ENCODE assay signal across 14 cellular contexts in the genomic region with DNA sequence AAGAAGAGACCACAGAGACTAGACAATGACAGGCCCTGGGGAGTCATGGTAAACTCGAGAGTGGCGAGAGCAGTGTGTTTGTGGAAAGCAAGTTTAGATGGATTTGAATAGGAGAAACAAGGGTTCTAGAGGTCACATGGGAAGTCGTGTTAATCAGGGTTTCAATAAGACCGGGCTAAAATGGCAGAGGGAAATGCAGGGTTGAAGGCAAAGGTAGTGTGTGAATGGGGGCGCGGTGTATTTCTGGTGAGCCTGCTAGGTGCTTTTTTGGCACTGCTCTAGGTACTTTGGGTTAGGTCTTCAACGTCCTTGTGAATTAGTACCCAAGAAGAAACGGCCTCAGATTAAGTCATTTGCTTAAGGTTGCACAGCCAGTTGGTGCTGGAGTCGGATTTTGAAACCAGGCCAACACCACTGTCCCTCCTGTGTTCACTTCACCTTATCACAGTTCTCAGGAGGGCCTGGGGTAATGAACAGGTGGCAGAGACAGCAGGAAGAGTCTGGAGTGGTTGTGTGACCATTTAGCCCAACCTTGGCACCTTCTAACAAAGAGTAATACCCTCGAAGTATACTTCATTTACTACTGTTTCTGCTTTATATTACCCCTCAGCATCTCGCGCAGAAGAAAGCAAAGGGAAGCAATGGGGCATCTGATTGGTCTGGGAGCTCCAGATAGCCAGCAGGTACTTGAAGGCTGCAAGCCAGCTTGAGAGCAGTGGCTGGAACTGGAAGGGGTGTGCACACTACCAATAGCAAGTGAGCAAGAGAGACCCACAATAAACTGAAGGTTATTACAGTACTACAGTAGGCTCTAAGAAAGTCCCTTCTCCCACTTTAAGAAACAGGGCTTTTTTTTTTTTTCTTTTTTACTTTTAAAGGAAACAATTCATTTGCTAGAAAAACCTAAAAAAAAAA. TPM values are rescaled to one million over a fixed set of nuclear protein-coding genes. Genes with fewer than 3 reads are reported as not detected.
DNase-seq lines count a peak whose midpoint lies in the region; ATAC-seq and TF ChIP-seq lines count a peak whose summit lies in the region.
"Had no signal": no experiment of that assay in that cellular context is flagged by ENCODE, and none has a peak within 500 bp of the region (broad histone marks: within the 10 kb centered on the region; RNA-seq: fewer than 3 reads in every experiment).

No MANE protein-coding gene starts in this region.

- H3K27me3 Mint-ChIP-seq in activated CD8-positive, alpha-beta T cell treated with anti-CD3 and anti-CD28 coated beads for 36 hours = no peaks in the 10 kb centered on the region
- H3K27me3 Mint-ChIP-seq in activated CD8-positive, alpha-beta T cell treated with anti-CD3 and anti-CD28 coated beads, Interleukin-2, amount 10 ng/mL, durations not matched to agents 7 days and 5 days (ENCODE audit: low read depth) = no peaks in the 10 kb centered on the region
- H3K27me3 Mint-ChIP-seq: stimulated activated naive B cell treated with anti-CD40 and anti-IgM and Interleukin-4, amounts not matched to agents 10 μg/mL and 1 μg/mL and 100 μg/mL, for 72 hours had no signal

- POLR2A ChIA-PET in activated CD8-positive, alpha-beta T cell treated with anti-CD3 and anti-CD28 coated beads for 36 hours (lab: Charles Lee) = no interaction called here
- POLR2A ChIA-PET in activated CD8-positive, alpha-beta T cell treated with anti-CD3 and anti-CD28 coated beads, Interleukin-2, amount 10 ng/mL, durations not matched to agents 7 days and 5 days (lab: Charles Lee) = no interaction called here

- H3K4me1 ChIP-seq in upper lobe of left lung = peaks cover 1 to 12% (median 5%) of the 10 kb centered on the region in 4 donors
- H3K4me1 ChIP-seq: prostate gland had no signal

- intact Hi-C loops in activated CD8-positive, alpha-beta T cell treated with anti-CD3 and anti-CD28 coated beads for 36 hours (cut with micrococcal nuclease) = no loop called here

- no peaks in the 10 kb centered on the region for H3K9me3 ChIP-seq in upper lobe of left lung
- H3K9me3 ChIP-seq: Peyer's patch, prostate gland had no signal

- peaks cover 2% of the 10 kb centered on the region for H3K36me3 Mint-ChIP-seq in activated CD8-positive, alpha-beta T cell treated with anti-CD3 and anti-CD28 coated beads for 36 hours (ENCODE audit: low read depth)
- H3K36me3 Mint-ChIP-seq in activated CD8-positive, alpha-beta T cell treated with anti-CD3 and anti-CD28 coated beads, Interleukin-2, amount 10 ng/mL, durations not matched to agents 7 days and 5 days (ENCODE audit: low read depth) = peaks cover 18% of the 10 kb centered on the region
- peaks cover 33% of the 10 kb centered on the region for H3K36me3 Mint-ChIP-seq in stimulated activated effector memory CD8-positive, alpha-beta T cell treated with anti-CD3 and anti-CD28 coated beads, Interleukin-12 subunit alpha, Interleukin-12 subunit beta, amount 100 ng/mL, for 72 hours
- H3K36me3 Mint-ChIP-seq: activated naive CD4-positive, alpha-beta T cell treated with anti-CD3 and anti-CD28 coated beads, Interleukin-2, amount 50 U/mL, for 72 hours had no signal

- H3K4me3 Mint-ChIP-seq in activated CD8-positive, alpha-beta T cell treated with anti-CD3 and anti-CD28 coated beads for 36 hours = no peak overlapping the region
- no peak overlapping the region for H3K4me3 Mint-ChIP-seq in activated CD8-positive, alpha-beta T cell treated with anti-CD3 and anti-CD28 coated beads, Interleukin-2, amount 10 ng/mL, durations not matched to agents 7 days and 5 days
- H3K4me3 Mint-ChIP-seq in stimulated activated effector memory CD8-positive, alpha-beta T cell treated with anti-CD3 and anti-CD28 coated beads, Interleukin-12 subunit alpha, Interleukin-12 subunit beta, amount 100 ng/mL, for 72 hours = no peak overlapping the region
- H3K4me3 Mint-ChIP-seq: stimulated activated naive B cell treated with anti-CD40 and anti-IgM and Interleukin-4, amounts not matched to agents 10 μg/mL and 1 μg/mL and 100 μg/mL, for 72 hours had no signal

- H3K27me3 ChIP-seq in upper lobe of left lung = no peaks in the 10 kb centered on the region
- H3K27me3 ChIP-seq: Peyer's patch had no signal

- no peak for ATAC-seq in activated CD8-positive, alpha-beta T cell treated with anti-CD3 and anti-CD28 coated beads for 36 hours
- no peak for ATAC-seq in activated CD8-positive, alpha-beta T cell treated with anti-CD3 and anti-CD28 coated beads, Interleukin-2, amount 10 ng/mL, durations not matched to agents 7 days and 5 days
- ATAC-seq in stimulated activated effector memory CD8-positive, alpha-beta T cell treated with anti-CD3 and anti-CD28 coated beads, Interleukin-12 subunit alpha, Interleukin-12 subunit beta, amount 100 ng/mL, for 72 hours = no peak
- no peak for ATAC-seq in upper lobe of left lung (ENCODE audit: low FRiP score in 2 of 2)
- ATAC-seq: activated naive CD4-positive, alpha-beta T cell treated with anti-CD3 and anti-CD28 coated beads, Interleukin-2, amount 50 U/mL, for 72 hours; stimulated activated naive B cell treated with anti-CD40 and anti-IgM and Interleukin-4, amounts not matched to agents 10 μg/mL and 1 μg/mL and 100 μg/mL, for 72 hours had no signal

- no peak for DNase-seq in activated CD8-positive, alpha-beta T cell treated with anti-CD3 and anti-CD28 coated beads for 36 hours
- no peak for DNase-seq in activated CD8-positive, alpha-beta T cell treated with anti-CD3 and anti-CD28 coated beads, Interleukin-2, amount 10 ng/mL, durations not matched to agents 7 days and 5 days
- DNase-seq in NCI-H510A treated with DMSO at 0.1 percent for 48 hours (lab: John Stamatoyannopoulos, UW) (peak; percentile 59), epithelial cell of esophagus (ENCODE audit: low read depth) (peak; percentile 26), putamen (ENCODE audit: low spot score) (no peak), upper lobe of left lung (no peak)
- no peak for DNase-seq in stimulated activated effector memory CD8-positive, alpha-beta T cell treated with anti-CD3 and anti-CD28 coated beads, Interleukin-12 subunit alpha, Interleukin-12 subunit beta, amount 100 ng/mL, for 72 hours (ENCODE audit: low spot score in 2 of 2)
- DNase-seq in stimulated activated CD4-positive, alpha-beta T cell treated with anti-CD3 and anti-CD28 coated beads, Interleukin-12 subunit alpha, Interleukin-12 subunit beta, amount 100 ng/mL, for 4 hours = no peak
- DNase-seq: midbrain; Peyer's patch; stimulated activated CD4-positive, alpha-beta T cell treated with anti-CD3 and anti-CD28 coated beads, Interleukin-2, amount 100 ng/mL, for 24 hours; stimulated activated naive B cell treated with anti-CD40 and anti-IgM and Interleukin-4, amounts not matched to agents 10 μg/mL and 1 μg/mL and 100 μg/mL, for 72 hours had no signal

- CTCF ChIA-PET in activated CD8-positive, alpha-beta T cell treated with anti-CD3 and anti-CD28 coated beads for 36 hours (lab: Charles Lee) = no interaction called here
- CTCF ChIA-PET in activated CD8-positive, alpha-beta T cell treated with anti-CD3 and anti-CD28 coated beads, Interleukin-2, amount 10 ng/mL, durations not matched to agents 7 days and 5 days (lab: Charles Lee) = interaction anchor here (2.1 to 10.6 kb wide), 2 partner anchors 150 to 189 kb away, joined by 5 to 81 read pairs; no protein-coding TSS in a partner anchor

- WGBS in upper lobe of left lung, 2 donors = 69 to 74% methylated on average over 12 of the region's 12 CpGs

- peak overlapping the region; percentile 44 for H3K27ac Mint-ChIP-seq in activated CD8-positive, alpha-beta T cell treated with anti-CD3 and anti-CD28 coated beads for 36 hours
- no peak overlapping the region for H3K27ac Mint-ChIP-seq in activated CD8-positive, alpha-beta T cell treated with anti-CD3 and anti-CD28 coated beads, Interleukin-2, amount 10 ng/mL, durations not matched to agents 7 days and 5 days
- peak overlapping the region; percentile 1 for H3K27ac Mint-ChIP-seq in stimulated activated effector memory CD8-positive, alpha-beta T cell treated with anti-CD3 and anti-CD28 coated beads, Interleukin-12 subunit alpha, Interleukin-12 subunit beta, amount 100 ng/mL, for 72 hours
- H3K27ac Mint-ChIP-seq: activated naive CD4-positive, alpha-beta T cell treated with anti-CD3 and anti-CD28 coated beads, Interleukin-2, amount 50 U/mL, for 72 hours; stimulated activated naive B cell treated with anti-CD40 and anti-IgM and Interleukin-4, amounts not matched to agents 10 μg/mL and 1 μg/mL and 100 μg/mL, for 72 hours had no signal

- no peak overlapping the region for H3K4me3 ChIP-seq in epithelial cell of esophagus (ENCODE audit: low read length)
- H3K4me3 ChIP-seq in upper lobe of left lung = no peak overlapping the region
- H3K4me3 ChIP-seq: Peyer's patch, prostate gland had no signal

- no peak for TF ChIP-seq POLR2A in upper lobe of left lung (IDR thresholded peaks at IDR 0.05)

- H3K4me1 Mint-ChIP-seq in activated CD8-positive, alpha-beta T cell treated with anti-CD3 and anti-CD28 coated beads for 36 hours (ENCODE audit: low read depth) = no peaks in the 10 kb centered on the region
- no peaks in the 10 kb centered on the region for H3K4me1 Mint-ChIP-seq in activated CD8-positive, alpha-beta T cell treated with anti-CD3 and anti-CD28 coated beads, Interleukin-2, amount 10 ng/mL, durations not matched to agents 7 days and 5 days (ENCODE audit: low read depth)
- no peaks in the 10 kb centered on the region for H3K4me1 Mint-ChIP-seq in stimulated activated effector memory CD8-positive, alpha-beta T cell treated with anti-CD3 and anti-CD28 coated beads, Interleukin-12 subunit alpha, Interleukin-12 subunit beta, amount 100 ng/mL, for 72 hours

- peaks cover 0 to 9% (median 3%) of the 10 kb centered on the region in 4 donors for H3K36me3 ChIP-seq in upper lobe of left lung
- H3K36me3 ChIP-seq: prostate gland had no signal

- TF ChIP-seq CTCF in activated CD8-positive, alpha-beta T cell treated with anti-CD3 and anti-CD28 coated beads for 36 hours (IDR thresholded peaks at IDR 0.05) = no peak
- TF ChIP-seq CTCF in epithelial cell of esophagus (IDR thresholded peaks at IDR 0.05; ENCODE audit: insufficient read depth, low read depth, low read length, missing control alignments) = no peak
- TF ChIP-seq CTCF in upper lobe of left lung (IDR thresholded peaks at IDR 0.05) = no peak

- TF ChIP-seq EP300 in upper lobe of left lung (IDR thresholded peaks at IDR 0.05) = no peak

- H3K27ac ChIP-seq in upper lobe of left lung = no peak overlapping the region
- H3K27ac ChIP-seq: Peyer's patch, prostate gland had no signal

- no peaks in the 10 kb centered on the region for H3K9me3 Mint-ChIP-seq in activated CD8-positive, alpha-beta T cell treated with anti-CD3 and anti-CD28 coated beads for 36 hours
- H3K9me3 Mint-ChIP-seq in activated CD8-positive, alpha-beta T cell treated with anti-CD3 and anti-CD28 coated beads, Interleukin-2, amount 10 ng/mL, durations not matched to agents 7 days and 5 days (ENCODE audit: insufficient read depth) = no peaks in the 10 kb centered on the region
- H3K9me3 Mint-ChIP-seq in stimulated activated effector memory CD8-positive, alpha-beta T cell treated with anti-CD3 and anti-CD28 coated beads, Interleukin-12 subunit alpha, Interleukin-12 subunit beta, amount 100 ng/mL, for 72 hours = no peaks in the 10 kb centered on the region
- H3K9me3 Mint-ChIP-seq: activated naive CD4-positive, alpha-beta T cell treated with anti-CD3 and anti-CD28 coated beads, Interleukin-2, amount 50 U/mL, for 72 hours; stimulated activated naive B cell treated with anti-CD40 and anti-IgM and Interleukin-4, amounts not matched to agents 10 μg/mL and 1 μg/mL and 100 μg/mL, for 72 hours had no signal

RNA-seq across cellular contexts. Expression of a gene that starts 33.4 kb away (rescaled TPM):
- 1 to 10 TPM; 2.2 to 2.7 TPM for total RNA-seq in activated CD8-positive, alpha-beta T cell treated with anti-CD3 and anti-CD28 coated beads for 36 hours
- 1 to 10 TPM; 2.8 to 5.5 TPM for total RNA-seq in activated CD8-positive, alpha-beta T cell treated with anti-CD3 and anti-CD28 coated beads, Interleukin-2, amount 10 ng/mL, durations not matched to agents 7 days and 5 days
- 1 to 10 TPM in 1 of 6 donors, under 1 TPM in 4, not detected in 1; 0.22 to 2.6 (median 0.49) TPM for total RNA-seq in upper lobe of left lung

Comparison
In these comparisons a context has a peak if more than half of its experiments do, and no peak if none do; other contexts are left out.
1. DNase-seq: peak in NCI-H510A treated with DMSO at 0.1 percent for 48 hours (single experiment) and epithelial cell of esophagus (single experiment); none in activated CD8-positive, alpha-beta T cell treated with anti-CD3 and anti-CD28 coated beads for 36 hours (single experiment), activated CD8-positive, alpha-beta T cell treated with anti-CD3 and anti-CD28 coated beads, Interleukin-2, amount 10 ng/mL, durations not matched to agents 7 days and 5 days (single experiment), stimulated activated effector memory CD8-positive, alpha-beta T cell treated with anti-CD3 and anti-CD28 coated beads, Interleukin-12 subunit alpha, Interleukin-12 subunit beta, amount 100 ng/mL, for 72 hours (0 of 2), stimulated activated CD4-positive, alpha-beta T cell treated with anti-CD3 and anti-CD28 coated beads, Interleukin-12 subunit alpha, Interleukin-12 subunit beta, amount 100 ng/mL, for 4 hours (single experiment), putamen (single experiment) and upper lobe of left lung (0 of 2).